22 cellular contexts compared by ENCODE assay signal in genomic region chr17:57373756-57374155, GRCh38.
"Had no signal": no experiment of that assay in that cellular context is flagged by ENCODE, and none has a peak within 500 bp of the region (broad histone marks: within the 10 kb centered on the region; RNA-seq: fewer than 3 reads in every experiment).

No MANE protein-coding gene starts in this region.

- H3K36me3 ChIP-seq: colonic mucosa, gastrocnemius medialis, left lung, thyroid gland, vagina had no signal

- H3K27ac ChIP-seq: colonic mucosa, epithelial cell of prostate, gastrocnemius medialis, left lung, psoas muscle, spleen, vagina had no signal

- H3K9me3 ChIP-seq: colonic mucosa, gastrocnemius medialis, psoas muscle, thyroid gland, vagina had no signal

- DNase-seq: colonic mucosa; effector CD8-positive, alpha-beta T cell; endodermal cell; foreskin fibroblast; gastrocnemius medialis; head of caudate nucleus; left cardiac atrium; left lung; naive thymus-derived CD8-positive, alpha-beta T cell; nephron progenitor cell; nucleus accumbens; psoas muscle; right cardiac atrium; spleen; stimulated activated CD4-positive, alpha-beta T cell treated with anti-CD3 and anti-CD28 coated beads, Interleukin-4, amount 100 ng/mL, for 4 hours; stimulated activated naive CD8-positive, alpha-beta T cell treated with anti-CD3 and anti-CD28 coated beads, Interleukin-15, Interleukin-2, amounts not matched to agents 100 U/mL and 50 U/mL, for 24 hours; thyroid gland had no signal

- H3K4me3 ChIP-seq: colonic mucosa, gastrocnemius medialis, left lung, psoas muscle, skin epidermis, spleen, thyroid gland, vagina had no signal

- H3K27me3 ChIP-seq: colonic mucosa, gastrocnemius medialis, left lung, spleen, thyroid gland, vagina had no signal

- ATAC-seq: esophagus mucosa; gastrocnemius medialis; left cardiac atrium; left lung; naive thymus-derived CD8-positive, alpha-beta T cell; psoas muscle; right cardiac atrium; stimulated activated memory B cell treated with anti-CD40 and anti-IgM and Interleukin-4, amounts not matched to agents 10 μg/mL and 1 μg/mL and 100 μg/mL, for 72 hours; stimulated activated naive CD8-positive, alpha-beta T cell treated with anti-CD3 and anti-CD28 coated beads, Interleukin-15, Interleukin-2, amounts not matched to agents 100 U/mL and 50 U/mL, for 24 hours had no signal
